In genomic region chr1:30762152-30762930, GRCh38 we compare ENCODE assay signal across 1 cellular context.
TF ChIP-seq lines count a peak whose summit lies in the region.

No MANE protein-coding gene starts in this region.

TF ChIP-seq in GM12878, 131 proteins besides CTCF, POLR2A, EP300 and RAD21 (continued from another document):
- no peak for TF ChIP-seq PRDM15 (CRISPR knock-in tag; IDR thresholded peaks at IDR 0.05)
- peak; percentile 94 for TF ChIP-seq ATF7 (IDR thresholded peaks at IDR 0.05; ENCODE audit: low read depth)
- TF ChIP-seq MYC (IDR thresholded peaks at IDR 0.05; ENCODE audit: insufficient read depth, insufficient read length, insufficient replicate concordance, low read length, severe bottlenecking): no peak
- TF ChIP-seq EZH2 (IDR thresholded peaks at IDR 0.05; ENCODE audit: borderline replicate concordance, control insufficient read depth, low read depth, low read length): no peak
- no peak for TF ChIP-seq ZNF274 (IDR thresholded peaks at IDR 0.05; ENCODE audit: insufficient read depth, insufficient read length)
- TF ChIP-seq SMARCA5 (IDR thresholded peaks at IDR 0.05): no peak
- no peak for TF ChIP-seq BRCA1 (IDR thresholded peaks at IDR 0.05; ENCODE audit: low read depth, low read length)
- no peak for TF ChIP-seq ZBTB40 (IDR thresholded peaks at IDR 0.05; ENCODE audit: borderline replicate concordance)
- TF ChIP-seq DPF2 (IDR thresholded peaks at IDR 0.05): no peak
- TF ChIP-seq PKNOX1 (IDR thresholded peaks at IDR 0.05): no peak
- no peak for TF ChIP-seq POLR2AphosphoS2 (IDR thresholded peaks at IDR 0.05; ENCODE audit: low read depth, low read length)
- TF ChIP-seq SREBF2 (IDR thresholded peaks at IDR 0.05; ENCODE audit: low read length): no peak
- TF ChIP-seq RBBP5 (conservative IDR thresholded peaks at IDR 0.05): no peak
- no peak for TF ChIP-seq STAT3 (IDR thresholded peaks at IDR 0.05; ENCODE audit: low read depth, low read length)
- peak; percentile 49; the same call in 1 of the 2 replicates for TF ChIP-seq CREM (IDR thresholded peaks at IDR 0.05; ENCODE audit: low read depth)
- TF ChIP-seq ZNF217 (IDR thresholded peaks at IDR 0.05): no peak
- TF ChIP-seq SUPT20H (IDR thresholded peaks at IDR 0.05; ENCODE audit: borderline replicate concordance, control insufficient read depth, low read depth, low read length): no peak
- no peak for TF ChIP-seq E4F1 (IDR thresholded peaks at IDR 0.05; ENCODE audit: borderline replicate concordance, partially characterized antibody)
- TF ChIP-seq SP1 (IDR thresholded peaks at IDR 0.05; ENCODE audit: low read depth, low read length): no peak
- no peak for TF ChIP-seq TBL1XR1 (IDR thresholded peaks at IDR 0.05; ENCODE audit: low read depth, low read length)
- no peak for TF ChIP-seq YBX1 (IDR thresholded peaks at IDR 0.05)
- peak; percentile 81 to 87 for TF ChIP-seq IKZF2 (IDR thresholded peaks at IDR 0.05)
- TF ChIP-seq CEBPZ (IDR thresholded peaks at IDR 0.05; ENCODE audit: low read depth, low read length): no peak
- TF ChIP-seq NR2C2 (IDR thresholded peaks at IDR 0.05; ENCODE audit: borderline replicate concordance, control insufficient read depth, insufficient read length, low read depth): no peak
- TF ChIP-seq ZNF24 (IDR thresholded peaks at IDR 0.05): no peak
- TF ChIP-seq CBX5 (IDR thresholded peaks at IDR 0.05; ENCODE audit: low read depth): no peak
- TF ChIP-seq MYB (IDR thresholded peaks at IDR 0.05; ENCODE audit: borderline replicate concordance, low read depth, low read length): no peak
- 0 out of 4 replicates have a peak, but pooled peaks of 1 of the 2 experiments have one; percentile 23 for TF ChIP-seq ETV6 (conservative IDR thresholded peaks at IDR 0.05 in 1 of 2, IDR thresholded peaks at IDR 0.05 in 1 of 2; ENCODE audit: borderline replicate concordance in 1 of 2, low read depth in 1 of 2)
- TF ChIP-seq EED (IDR thresholded peaks at IDR 0.05; ENCODE audit: low read depth): peak; percentile 96
- TF ChIP-seq TAF1 (IDR thresholded peaks at IDR 0.05; ENCODE audit: borderline replicate concordance, low read depth, low read length): no peak
- TF ChIP-seq IRF5 (IDR thresholded peaks at IDR 0.05; ENCODE audit: borderline replicate concordance): no peak
- TF ChIP-seq MTA3 (IDR thresholded peaks at IDR 0.05; ENCODE audit: borderline replicate concordance, low read length): no peak
- TF ChIP-seq SREBF1 (IDR thresholded peaks at IDR 0.05; ENCODE audit: low read length): no peak
- TF ChIP-seq SRF (IDR thresholded peaks at IDR 0.05; ENCODE audit: low read depth in 2 of 2, low read length in 2 of 2): 0 out of 4 replicates have a peak, but pooled peaks have one; percentile 7 to 8
- no peak for TF ChIP-seq HDAC2 (IDR thresholded peaks at IDR 0.05)
- TF ChIP-seq MAX (IDR thresholded peaks at IDR 0.05; ENCODE audit: low read depth, low read length): no peak
- no peak for TF ChIP-seq CREB1 (IDR thresholded peaks at IDR 0.05; ENCODE audit: low read depth)
